In genomic region chr2:224175010-224175409, GRCh38 we compare ENCODE assay signal across 17 cellular contexts.
DNase-seq lines count a peak whose midpoint lies in the region; ATAC-seq and TF ChIP-seq lines count a peak whose summit lies in the region.
"Had no signal": no experiment of that assay in that cellular context is flagged by ENCODE, and none has a peak within 500 bp of the region (broad histone marks: within the 10 kb centered on the region; RNA-seq: fewer than 3 reads in every experiment).

No MANE protein-coding gene starts in this region.

- no peak overlapping the region for H3K27ac ChIP-seq in IMR-90 (ENCODE audit: insufficient read depth, low read length)
- H3K27ac ChIP-seq in PC-9, result no peak overlapping the region
- H3K27ac ChIP-seq: A549, GM23248 had no signal

- H2AFZ ChIP-seq in IMR-90 (replicated peaks; ENCODE audit: low read length, poor library complexity), result no peak overlapping the region
- 0 out of 2 replicates have a peak overlapping the region, but pooled peaks have one; percentile 15 for H2AFZ ChIP-seq in PC-9
- H2AFZ ChIP-seq: GM23248 had no signal

- H4K8ac ChIP-seq in IMR-90 (ENCODE audit: low read depth in 2 of 2, low read length in 2 of 2), result no peak overlapping the region

- CTCF ChIA-PET in IMR-90 (lab: Yijun Ruan, JAX), result no interaction called here
- CTCF ChIA-PET in PC-9 (lab: Charles Lee), result no interaction called here

- H3K36me3 ChIP-seq in BE2C (no peaks in the 10 kb centered on the region), IMR-90 (ENCODE audit: control insufficient read depth, insufficient read depth, low read length) (no peaks in the 10 kb centered on the region), PC-9 (ENCODE audit: low read depth) (no peaks in the 10 kb centered on the region)
- H3K36me3 ChIP-seq: HAP-1 had no signal

- H3K9me2 ChIP-seq in PC-9 (ENCODE audit: insufficient read depth), result no peaks in the 10 kb centered on the region

- no peak overlapping the region for H3K14ac ChIP-seq in IMR-90 (replicated peaks; ENCODE audit: low read depth, low read length)

- H3K27me3 ChIP-seq in BE2C (no peaks in the 10 kb centered on the region), IMR-90 (ENCODE audit: control insufficient read depth, insufficient read depth, low read length) (no peaks in the 10 kb centered on the region), PC-9 (ENCODE audit: insufficient read depth, low read depth) (no peaks in the 10 kb centered on the region)

- no peak for TF ChIP-seq POLR2A in IMR-90 (IDR thresholded peaks at IDR 0.05; ENCODE audit: low read depth, low read length)

- no peaks in the 10 kb centered on the region for H3K79me2 ChIP-seq in PC-9 (ENCODE audit: low read depth)

- H3F3A ChIP-seq in PC-9 (ENCODE audit: insufficient read depth, low read depth), result no peaks in the 10 kb centered on the region

- no peaks in the 10 kb centered on the region for H3K4me1 Mint-ChIP-seq in activated T-cell treated with anti-CD3 and anti-CD28 coated beads, Interleukin-2, amount 50 U/mL, for 4 hours (ENCODE audit: low read depth)
- H3K4me1 Mint-ChIP-seq: B cell had no signal

- H4K20me1 ChIP-seq in IMR-90 (ENCODE audit: insufficient read depth, low read length), result no peaks in the 10 kb centered on the region
- H4K20me1 ChIP-seq in PC-9 (ENCODE audit: insufficient read depth), result no peaks in the 10 kb centered on the region

- H3K4me2 ChIP-seq in IMR-90 (ENCODE audit: low read depth, low read length), result no peak overlapping the region
- no peak overlapping the region for H3K4me2 ChIP-seq in PC-9
- H3K4me2 ChIP-seq: A549 had no signal

- no peaks in the 10 kb centered on the region for H3K36me3 Mint-ChIP-seq in activated T-cell treated with anti-CD3 and anti-CD28 coated beads, Interleukin-2, amount 50 U/mL, for 4 hours (ENCODE audit: insufficient read depth)

- H3K4me1 ChIP-seq in BE2C, result no peaks in the 10 kb centered on the region
- peaks cover 2% of the 10 kb centered on the region for H3K4me1 ChIP-seq in IMR-90 (ENCODE audit: control insufficient read depth, insufficient read depth, low read length)
- H3K4me1 ChIP-seq in PC-9 (replicated peaks; ENCODE audit: insufficient read depth), result no peaks in the 10 kb centered on the region
- H3K4me1 ChIP-seq: A549, HAP-1 had no signal

- DNase-seq in BE2C (peak; percentile 40), IMR-90 (no peak), PC-9 (no peak), left kidney (ENCODE audit: low read depth, low spot score) (peak; percentile 63), NCI-H187 (lab: John Stamatoyannopoulos, UW) (no peak)
- no peak for DNase-seq in activated T-cell treated with anti-CD3 and anti-CD28 coated beads, Interleukin-2, amount 50 U/mL, for 4 hours
- DNase-seq in activated T-cell treated with anti-CD3 and anti-CD28 coated beads, Interleukin-2, amount 50 U/mL, for 1 hour, result no peak
- DNase-seq: DND-41, GM23248, NCI-H1436, NCI-H1930, NCI-H526 treated with DMSO at 0.1 percent for 48 hours had no signal

- H2AK9ac ChIP-seq in IMR-90 (replicated peaks; ENCODE audit: low read depth, low read length, poor library complexity), result no peak overlapping the region

- H2BK5ac ChIP-seq in IMR-90 (ENCODE audit: low read depth, low read length, poor library complexity, severe bottlenecking), result no peak overlapping the region

- no peak overlapping the region for H4K5ac ChIP-seq in IMR-90 (ENCODE audit: low read depth, low read length)

- H3K56ac ChIP-seq in IMR-90 (ENCODE audit: extremely low read depth, insufficient read depth, low read length), result no peak overlapping the region

- POLR2A ChIA-PET in IMR-90 (lab: Charles Lee; ENCODE audit: unreplicated experiment), result no interaction called here
- POLR2A ChIA-PET in PC-9 (lab: Charles Lee; ENCODE audit: unreplicated experiment), result no interaction called here

- H3K4me3 Mint-ChIP-seq in activated T-cell treated with anti-CD3 and anti-CD28 coated beads, Interleukin-2, amount 50 U/mL, for 4 hours, result no peak overlapping the region
- H3K4me3 Mint-ChIP-seq: B cell had no signal

- no peak overlapping the region for H4K91ac ChIP-seq in IMR-90 (ENCODE audit: insufficient read depth, low read depth, low read length)

- H3K9me1 ChIP-seq in IMR-90 (ENCODE audit: insufficient read depth, low read length), result 0 out of 2 replicates have a peak, but pooled peaks cover 2% of the 10 kb centered on the region

- H3K9ac ChIP-seq in IMR-90 (ENCODE audit: low read depth, low read length), result no peak overlapping the region
- H3K9ac ChIP-seq: GM23248 had no signal

- no peaks in the 10 kb centered on the region for H3K9me3 Mint-ChIP-seq in activated T-cell treated with anti-CD3 and anti-CD28 coated beads, Interleukin-2, amount 50 U/mL, for 4 hours

- TF ChIP-seq RAD21 in IMR-90 (IDR thresholded peaks at IDR 0.05; ENCODE audit: low read length), result no peak

- no peak overlapping the region for H3K18ac ChIP-seq in IMR-90 (ENCODE audit: low read depth, low read length)

- intact Hi-C loops in IMR-90 (cut with micrococcal nuclease) (no loop called here), PC-9 (cut with micrococcal nuclease; ENCODE audit: unreplicated experiment) (no loop called here)

- H2BK120ac ChIP-seq in IMR-90 (ENCODE audit: low read depth, low read length), result no peak overlapping the region

- TF ChIP-seq CTCF in BE2C (IDR thresholded peaks at IDR 0.05; ENCODE audit: low read depth, low read length) (no peak), IMR-90 (conservative IDR thresholded peaks at IDR 0.05; ENCODE audit: low read depth, low read length) (no peak), PC-9 (conservative IDR thresholded peaks at IDR 0.05) (no peak)

- H3K4ac ChIP-seq in IMR-90 (ENCODE audit: low read depth, low read length), result no peak overlapping the region

- no TSS peak for BruUV-seq in IMR-90 (replicated peaks; lab: Mats Ljungman, UMichigan)
- BruUV-seq in PC-9 (replicated peaks; lab: Mats Ljungman, UMichigan), result no TSS peak

- ATAC-seq in IMR-90 (ENCODE audit: low read depth), result no peak
- ATAC-seq in HG03565 (IDR thresholded peaks at IDR 0.05; ENCODE audit: unreplicated experiment), result no peak
- ATAC-seq in activated T-cell treated with anti-CD3 and anti-CD28 coated beads, Interleukin-2, amount 50 U/mL, for 4 hours, result no peak
- ATAC-seq: A549, Panc1 had no signal

- H3K79me1 ChIP-seq in IMR-90 (ENCODE audit: low read depth in 1 of 2, low read length in 2 of 2), result no peaks in the 10 kb centered on the region

- dilution Hi-C loops in IMR-90 (cut with HindIII; ENCODE audit: low sequenced_read_pairs, unreplicated experiment), result no loop called here

- no CpG with 5 or more reads among the region's 6 CpGs for WGBS in IMR-90 (ENCODE audit: extremely low coverage in 2 of 2, insufficient read length in 1 of 2), 2 experiments

- in situ Hi-C loops in IMR-90 (cut with MboI; ENCODE audit: low sequenced_read_pairs), result no loop called here

- H3K23ac ChIP-seq in IMR-90 (ENCODE audit: low read depth, low read length), result no peak overlapping the region

- no peak overlapping the region for H2BK15ac ChIP-seq in IMR-90 (ENCODE audit: low read depth, low read length)

- H3K27me3 Mint-ChIP-seq in activated T-cell treated with anti-CD3 and anti-CD28 coated beads, Interleukin-2, amount 50 U/mL, for 4 hours (ENCODE audit: low read depth), result peaks cover 3% of the 10 kb centered on the region

- H2BK20ac ChIP-seq in IMR-90 (ENCODE audit: low read depth, low read length), result no peak overlapping the region

- no peaks in the 10 kb centered on the region for H3K9me3 ChIP-seq in BE2C
- H3K9me3 ChIP-seq in IMR-90 (ENCODE audit: control insufficient read depth, insufficient read depth, low read length), result no peaks in the 10 kb centered on the region
- peaks cover 7% of the 10 kb centered on the region; the same call in 1 of the 2 replicates for H3K9me3 ChIP-seq in PC-9 (ENCODE audit: insufficient read depth, low read depth)
- H3K9me3 ChIP-seq: A549, HAP-1 had no signal

- 0 out of 2 replicates have a peak overlapping the region, but pooled peaks have one; percentile 15 for H3K4me3 ChIP-seq in BE2C (ENCODE audit: low read depth, low read length)
- no peak overlapping the region for H3K4me3 ChIP-seq in IMR-90 (ENCODE audit: insufficient read depth, low read depth, low read length)
- no peak overlapping the region for H3K4me3 ChIP-seq in PC-9
- H3K4me3 ChIP-seq: A549, GM23248, HAP-1 had no signal

- no peak overlapping the region for H2AK5ac ChIP-seq in IMR-90 (ENCODE audit: low read depth, low read length)

TF ChIP-seq in IMR-90, 13 proteins besides CTCF, POLR2A, EP300 and RAD21:
- TF ChIP-seq NFE2L2 (IDR thresholded peaks at IDR 0.05; ENCODE audit: low read depth, low read length) (no peak), USF2 (IDR thresholded peaks at IDR 0.05; ENCODE audit: low read depth, low read length) (peak; percentile 17; the same call in 1 of the 2 replicates), MAZ (IDR thresholded peaks at IDR 0.05; ENCODE audit: borderline replicate concordance, low read depth, low read length) (no peak), FOS (IDR thresholded peaks at IDR 0.05; ENCODE audit: low read depth, low read length) (no peak)

Comparison
In these comparisons a context has a peak if more than half of its experiments do, and no peak if none do; other contexts are left out.
1. DNase-seq: peak in BE2C (single experiment) and left kidney (single experiment); none in IMR-90 (single experiment), PC-9 (0 of 2), NCI-H187 (0 of 2), activated T-cell treated with anti-CD3 and anti-CD28 coated beads, Interleukin-2, amount 50 U/mL, for 4 hours (single experiment) and activated T-cell treated with anti-CD3 and anti-CD28 coated beads, Interleukin-2, amount 50 U/mL, for 1 hour (single experiment).